Comparison of ENCODE assay signal across 28 cellular contexts in genomic region chr1:36080801-36081200, GRCh38. TPM values are rescaled to one million over a fixed set of nuclear protein-coding genes. Genes with fewer than 3 reads are reported as not detected.
"Had no signal": no experiment of that assay in that cellular context is flagged by ENCODE, and none has a peak within 500 bp of the region (broad histone marks: within the 10 kb centered on the region; RNA-seq: fewer than 3 reads in every experiment).

No MANE protein-coding gene starts in this region.

- ATAC-seq: activated naive CD4-positive, alpha-beta T cell treated with anti-CD3 and anti-CD28 coated beads, Interleukin-2, amount 50 U/mL, for 72 hours; activated naive CD8-positive, alpha-beta T cell treated with anti-CD3 and anti-CD28 coated beads, Interleukin-2, amount 50 U/mL, for 24 hours; activated T-cell treated with anti-CD3 and anti-CD28 coated beads, Interleukin-2, amount 50 U/mL, for 4 hours; body of pancreas had no signal

- H3K27ac ChIP-seq: ascending aorta, body of pancreas, VCaP had no signal

- H3K36me3 ChIP-seq: ascending aorta had no signal

- H3K4me3 ChIP-seq: ascending aorta, body of pancreas had no signal

- H3K36me3 Mint-ChIP-seq: activated CD4-positive, alpha-beta memory T cell treated with anti-CD3 and anti-CD28 coated beads for 36 hours; activated naive CD4-positive, alpha-beta T cell treated with anti-CD3 and anti-CD28 coated beads, Interleukin-2, amount 50 U/mL, for 72 hours had no signal

- H3K4me3 Mint-ChIP-seq: activated CD4-positive, alpha-beta memory T cell treated with anti-CD3 and anti-CD28 coated beads for 36 hours; activated CD4-positive, alpha-beta T cell treated with anti-CD3 and anti-CD28 coated beads, Interleukin-2, amount 10 ng/mL, durations not matched to agents 7 days and 5 days; activated naive CD8-positive, alpha-beta T cell treated with anti-CD3 and anti-CD28 coated beads, Interleukin-2, amount 50 U/mL, for 24 hours; activated T-cell treated with anti-CD3 and anti-CD28 coated beads, Interleukin-2, amount 50 U/mL, for 4 hours; central memory CD8-positive, alpha-beta T cell had no signal

- H3K27ac Mint-ChIP-seq: activated CD4-positive, alpha-beta memory T cell treated with anti-CD3 and anti-CD28 coated beads for 36 hours; activated CD4-positive, alpha-beta T cell treated with anti-CD3 and anti-CD28 coated beads, Interleukin-2, amount 10 ng/mL, durations not matched to agents 7 days and 5 days; activated naive CD4-positive, alpha-beta T cell treated with anti-CD3 and anti-CD28 coated beads, Interleukin-2, amount 50 U/mL, for 72 hours; activated naive CD8-positive, alpha-beta T cell treated with anti-CD3 and anti-CD28 coated beads, Interleukin-2, amount 50 U/mL, for 24 hours had no signal

- H3K9me3 ChIP-seq: ascending aorta, body of pancreas had no signal

- H3K4me1 Mint-ChIP-seq: central memory CD8-positive, alpha-beta T cell had no signal

- DNase-seq: activated CD4-positive, alpha-beta memory T cell treated with anti-CD3 and anti-CD28 coated beads for 36 hours; activated CD4-positive, alpha-beta T cell treated with anti-CD3 and anti-CD28 coated beads, Interleukin-2, amount 10 ng/mL, durations not matched to agents 7 days and 5 days; activated CD4-positive, CD25-positive, alpha-beta regulatory T cell; activated CD8-positive, alpha-beta memory T cell treated with anti-CD3 and anti-CD28 coated beads for 24 hours; activated effector memory CD4-positive, alpha-beta T cell treated with anti-CD3 and anti-CD28 coated beads, Interleukin-2, amount 50 U/mL, for 16 hours; activated naive CD4-positive, alpha-beta T cell treated with Interleukin-2 at 50 U/mL for 16 hours; activated naive CD8-positive, alpha-beta T cell treated with anti-CD3 and anti-CD28 coated beads, Interleukin-2, amount 50 U/mL, for 24 hours; activated T-cell treated with anti-CD3 and anti-CD28 coated beads, Interleukin-2, amount 50 U/mL, for 4 hours; amniotic stem cell; body of pancreas; Karpas-422; NCI-H1105 treated with DMSO at 0.1 percent for 48 hours; NCI-H146; NCI-H187 treated with DMSO at 0.1 percent for 48 hours; NCI-H2081 treated with DMSO at 0.1 percent for 48 hours; NCI-H2171; NCI-H2227 treated with DMSO at 0.1 percent for 48 hours; NCI-H526 treated with DMSO at 0.1 percent for 48 hours; NCI-H82; NK-92 treated with Interleukin-12 subunit alpha and Interleukin-12 subunit beta, amount 100 ng/mL, for 24 hours; SIG-M5; T-helper 1 cell had no signal

- H3K27me3 ChIP-seq: ascending aorta, body of pancreas had no signal

- H3K9me3 Mint-ChIP-seq: activated CD4-positive, alpha-beta memory T cell treated with anti-CD3 and anti-CD28 coated beads for 36 hours; activated CD4-positive, alpha-beta T cell treated with anti-CD3 and anti-CD28 coated beads, Interleukin-2, amount 10 ng/mL, durations not matched to agents 7 days and 5 days; activated naive CD4-positive, alpha-beta T cell treated with anti-CD3 and anti-CD28 coated beads, Interleukin-2, amount 50 U/mL, for 72 hours; activated naive CD8-positive, alpha-beta T cell treated with anti-CD3 and anti-CD28 coated beads, Interleukin-2, amount 50 U/mL, for 24 hours; activated T-cell treated with anti-CD3 and anti-CD28 coated beads, Interleukin-2, amount 50 U/mL, for 4 hours; central memory CD8-positive, alpha-beta T cell had no signal

RNA-seq across cellular contexts. Expression of gene TEKT2, which starts 3.1 kb away (rescaled TPM):
- total RNA-seq: activated CD4-positive, alpha-beta memory T cell treated with anti-CD3 and anti-CD28 coated beads for 36 hours; activated CD4-positive, alpha-beta T cell treated with anti-CD3 and anti-CD28 coated beads, Interleukin-2, amount 10 ng/mL, durations not matched to agents 7 days and 5 days; ascending aorta; NCI-H460; T-helper 2 cell treated with Interferon-gamma antibody and Interleukin-4, amounts not matched to agents 100 ng/mL and 5 ng/mL, for 36 hours had no signal

RNA-seq across cellular contexts. Expression of gene COL8A2, which starts 44.2 kb away (rescaled TPM):
- total RNA-seq: activated CD4-positive, alpha-beta memory T cell treated with anti-CD3 and anti-CD28 coated beads for 36 hours; activated CD4-positive, alpha-beta T cell treated with anti-CD3 and anti-CD28 coated beads, Interleukin-2, amount 10 ng/mL, durations not matched to agents 7 days and 5 days; T-helper 2 cell treated with Interferon-gamma antibody and Interleukin-4, amounts not matched to agents 100 ng/mL and 5 ng/mL, for 36 hours had no signal
